Comparison of ENCODE assay signal across 37 cellular contexts in the genomic region with DNA sequence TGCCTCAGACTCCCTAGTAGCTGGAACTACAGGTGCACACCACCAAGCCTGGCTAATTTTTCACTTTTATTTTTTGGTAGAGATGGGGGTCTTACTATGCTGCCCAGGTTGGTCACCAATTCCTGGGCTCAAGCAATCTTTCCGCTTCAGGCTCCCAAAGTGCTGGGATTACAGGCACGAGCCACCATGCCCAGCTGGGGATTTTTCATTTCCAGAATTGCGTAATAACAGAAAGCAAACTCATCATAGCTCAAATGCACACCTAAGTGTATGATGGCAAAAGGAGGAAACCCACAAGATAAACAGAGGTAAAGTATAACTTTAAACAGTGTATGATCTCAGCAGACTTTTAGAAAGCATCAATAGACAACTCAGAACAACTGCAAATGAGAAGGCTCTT. TPM values are rescaled to one million over a fixed set of nuclear protein-coding genes. Genes with fewer than 3 reads are reported as not detected.
"Had no signal": no experiment of that assay in that cellular context is flagged by ENCODE, and none has a peak within 500 bp of the region (broad histone marks: within the 10 kb centered on the region; RNA-seq: fewer than 3 reads in every experiment).

No MANE protein-coding gene starts in this region.

- H3K4me1 ChIP-seq: adrenal gland, body of pancreas had no signal

- H3K36me3 ChIP-seq: adrenal gland, brain microvascular endothelial cell had no signal

- H3K4me3 ChIP-seq: adrenal gland, body of pancreas had no signal

- H3K27ac ChIP-seq: adrenal gland, body of pancreas, brain microvascular endothelial cell, VCaP had no signal

- H3K27me3 ChIP-seq: body of pancreas, brain microvascular endothelial cell had no signal

- DNase-seq: activated B cell treated with CpG ODN at 0.5 μM for 24 hours; activated CD4-positive, alpha-beta memory T cell treated with anti-CD3 and anti-CD28 coated beads for 36 hours; activated CD4-positive, alpha-beta T cell treated with anti-CD3 and anti-CD28 coated beads for 4 hours; activated CD4-positive, alpha-beta T cell treated with anti-CD3 and anti-CD28 coated beads, Interleukin-2, amount 10 ng/mL, durations not matched to agents 24 days and 14 days; activated CD4-positive, alpha-beta T cell treated with anti-CD3 and anti-CD28 coated beads, Interleukin-2, amount 50 U/mL, for 1 hour; activated CD4-positive, alpha-beta T cell treated with anti-CD3 and anti-CD28 coated beads, Interleukin-2, amount 50 U/mL, for 4 hours; activated CD4-positive, CD25-positive, alpha-beta regulatory T cell treated with anti-CD3 and anti-CD28 coated beads, Interleukin-2, amount 50 U/mL, for 72 hours; activated CD8-positive, alpha-beta memory T cell treated with anti-CD3 and anti-CD28 coated beads, Interleukin-2, amount 50 U/mL, for 4 hours; activated CD8-positive, alpha-beta T cell treated with anti-CD3 and anti-CD28 coated beads for 36 hours; activated effector memory CD4-positive, alpha-beta T cell treated with anti-CD3 and anti-CD28 coated beads, Interleukin-2, amount 50 U/mL, for 16 hours; activated gamma-delta T cell treated with Interleukin-2 at 50 U/mL for 16 hours; activated naive CD4-positive, alpha-beta T cell; activated naive CD4-positive, alpha-beta T cell treated with anti-CD3 and anti-CD28 coated beads for 36 hours; activated naive CD4-positive, alpha-beta T cell treated with anti-CD3 and anti-CD28 coated beads, Interleukin-2, amount 50 U/mL, for 16 hours; activated naive CD8-positive, alpha-beta T cell treated with anti-CD3 and anti-CD28 coated beads for 36 hours; activated T-cell treated with anti-CD3 and anti-CD28 coated beads for 4 hours; activated T-cell treated with anti-CD3 and anti-CD28 coated beads, Interleukin-2, amount 50 U/mL, for 1 hour; activated T-cell treated with anti-CD3 and anti-CD28 coated beads, Interleukin-2, amount 50 U/mL, for 4 hours; activated T-cell treated with anti-CD3 and anti-CD28 coated beads, Interleukin-2, amount 50 U/mL, for 72 hours; adrenal gland; amniotic stem cell; aorta; body of pancreas; brain microvascular endothelial cell; central memory CD4-positive, alpha-beta T cell; T-helper 1 cell; T-helper 2 cell; T-helper 9 cell had no signal

- ATAC-seq: activated CD8-positive, alpha-beta T cell treated with anti-CD3 and anti-CD28 coated beads for 36 hours; activated naive CD4-positive, alpha-beta T cell treated with anti-CD3 and anti-CD28 coated beads, Interleukin-2, amount 50 U/mL, for 72 hours; activated T-cell treated with anti-CD3 and anti-CD28 coated beads, Interleukin-2, amount 50 U/mL, for 4 hours; activated T-cell treated with anti-CD3 and anti-CD28 coated beads, Interleukin-2, amount 50 U/mL, for 72 hours; activated T-helper 17 cell treated with anti-CD3 and anti-CD28 coated beads, Interleukin-2, amount 50 U/mL, for 72 hours; body of pancreas had no signal

- H3K9me3 ChIP-seq: adrenal gland, body of pancreas had no signal

- FAIRE-seq: TTC549 had no signal

RNA-seq across cellular contexts. Expression of a gene that starts 56.2 kb away (rescaled TPM):
- total RNA-seq: activated B cell treated with CpG ODN at 0.5 μM for 24 hours; activated CD4-positive, alpha-beta memory T cell treated with anti-CD3 and anti-CD28 coated beads for 36 hours; activated CD4-positive, alpha-beta T cell treated with anti-CD3 and anti-CD28 coated beads, Interleukin-2, amount 10 ng/mL, durations not matched to agents 24 days and 14 days; activated CD8-positive, alpha-beta memory T cell treated with anti-CD3 and anti-CD28 coated beads for 36 hours; activated CD8-positive, alpha-beta T cell treated with anti-CD3 and anti-CD28 coated beads for 36 hours; activated naive CD4-positive, alpha-beta T cell treated with anti-CD3 and anti-CD28 coated beads for 36 hours; activated naive CD4-positive, alpha-beta T cell treated with anti-CD3 and anti-CD28 coated beads, Interleukin-2, amount 50 U/mL, for 72 hours; activated naive CD8-positive, alpha-beta T cell treated with anti-CD3 and anti-CD28 coated beads for 36 hours; activated T-helper 1 cell treated with anti-CD3 and anti-CD28 coated beads, Interleukin-12 subunit alpha, Interleukin-12 subunit beta, Interleukin-2, Interleukin-4 antibody, amounts not matched to agents 30 ng/mL and 10 ng/mL and 1 ng/mL, durations not matched to agents 14 hours and 24 hours and 36 hours; activated T-helper 17 cell treated with anti-CD3 and anti-CD28 coated beads, Interleukin-2, amount 50 U/mL, for 72 hours; adrenal gland; aorta; astrocyte; cardiac septum; cerebellum had no signal
- polyA plus RNA-seq: aorta had no signal
